17 cellular contexts compared by ENCODE assay signal in the genomic region with DNA sequence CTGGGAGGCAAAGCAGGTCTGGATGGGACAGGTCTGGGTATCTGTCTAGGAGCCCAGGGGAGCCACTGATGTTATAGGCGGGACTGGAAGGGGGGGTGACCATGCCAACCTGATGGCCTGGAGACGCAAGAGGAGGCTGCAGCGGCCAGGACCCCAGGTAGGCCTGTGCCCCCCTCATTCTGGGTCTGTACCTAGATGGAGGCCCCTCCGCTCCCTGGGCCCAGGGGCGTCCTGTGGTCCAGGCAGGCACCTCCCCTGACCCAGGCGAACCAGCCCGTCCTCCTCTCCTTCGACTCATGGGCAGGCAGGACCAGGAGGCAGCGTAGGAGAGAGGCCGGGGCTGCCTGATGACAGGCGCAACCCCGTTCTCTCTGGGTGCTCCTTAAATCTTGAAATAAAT. TPM values are rescaled to one million over a fixed set of nuclear protein-coding genes. Genes with fewer than 3 reads are reported as not detected.
DNase-seq lines count a peak whose midpoint lies in the region; ATAC-seq and TF ChIP-seq lines count a peak whose summit lies in the region.
"Had no signal": no experiment of that assay in that cellular context is flagged by ENCODE, and none has a peak within 500 bp of the region (broad histone marks: within the 10 kb centered on the region; RNA-seq: fewer than 3 reads in every experiment).

No MANE protein-coding gene starts in this region.

- in situ Hi-C loops in gastrocnemius medialis (cut with MboI; ENCODE audit: low sequenced_read_pairs in 4 of 4), result no loop called here

- no peaks in the 10 kb centered on the region for H3K79me2 ChIP-seq in hepatocyte

- no peak for ATAC-seq in T-helper 17 cell
- ATAC-seq in gastrocnemius medialis, result no peak
- no peak for ATAC-seq in activated CD4-positive, CD25-positive, alpha-beta regulatory T cell treated with anti-CD3 and anti-CD28 coated beads, Interleukin-2, amount 50 U/mL, for 24 hours
- no peak for ATAC-seq in GM18505 (IDR thresholded peaks at IDR 0.05; ENCODE audit: unreplicated experiment)
- ATAC-seq: activated T-cell treated with anti-CD3 and anti-CD28 coated beads, Interleukin-2, amount 50 U/mL, for 72 hours; K562 had no signal

- TF ChIP-seq POLR2A in gastrocnemius medialis (IDR thresholded peaks at IDR 0.05), result no peak
- no peak for TF ChIP-seq POLR2A in GM18505 (IDR thresholded peaks at IDR 0.05; ENCODE audit: borderline replicate concordance, extremely low read depth, insufficient read depth, insufficient read length)

- TF ChIP-seq CTCF in hepatocyte (IDR thresholded peaks at IDR 0.05; ENCODE audit: poor library complexity) (no peak), gastrocnemius medialis (IDR thresholded peaks at IDR 0.05 in 4 of 5, conservative IDR thresholded peaks at IDR 0.05 in 1 of 5) (no peak)

- peaks cover 16 to 44% (median 31%) of the 10 kb centered on the region in 4 donors for H3K4me1 Mint-ChIP-seq in CD4-positive, alpha-beta memory T cell
- peaks cover 27% of the 10 kb centered on the region for H3K4me1 Mint-ChIP-seq in T-helper 17 cell

- H3K9me2 ChIP-seq in hepatocyte (replicated peaks; ENCODE audit: insufficient read depth), result no peaks in the 10 kb centered on the region

- no peak overlapping the region for H2AFZ ChIP-seq in hepatocyte

- no peaks in the 10 kb centered on the region for H3K36me3 ChIP-seq in CD4-positive, alpha-beta memory T cell (ENCODE audit: insufficient read depth, low read length)
- no peaks in the 10 kb centered on the region for H3K36me3 ChIP-seq in hepatocyte (replicated peaks; ENCODE audit: insufficient read depth, low read depth)
- H3K36me3 ChIP-seq in gastrocnemius medialis, result no peaks in the 10 kb centered on the region
- H3K36me3 ChIP-seq: adrenal gland, right lobe of liver, suprapubic skin had no signal

- peaks cover 28% of the 10 kb centered on the region for H3K4me1 ChIP-seq in CD4-positive, alpha-beta memory T cell (ENCODE audit: insufficient read depth, low read length)
- peaks cover 18% of the 10 kb centered on the region for H3K4me1 ChIP-seq in hepatocyte (ENCODE audit: insufficient read depth)
- no peaks in the 10 kb centered on the region for H3K4me1 ChIP-seq in gastrocnemius medialis
- H3K4me1 ChIP-seq: right lobe of liver had no signal

- no peaks in the 10 kb centered on the region for H4K20me1 ChIP-seq in hepatocyte (ENCODE audit: insufficient read depth, poor library complexity, severe bottlenecking)

- POLR2A ChIA-PET in CD4-positive, alpha-beta memory T cell (lab: Charles Lee; ENCODE audit: partially characterized antibody), result interaction anchor here (1.7 kb wide), 1 partner anchor 47 kb away, joined by 6 read pairs; the partner anchor contains the start of gene IER5L

- H3K27me3 Mint-ChIP-seq in CD4-positive, alpha-beta memory T cell, result no peaks in the 10 kb centered on the region
- H3K27me3 Mint-ChIP-seq in T-helper 17 cell, result no peaks in the 10 kb centered on the region

- WGBS in hepatocyte (ENCODE audit: low lambda C conversion rate, missing lambda C conversion rate), result 90% methylated on average over 12 of the region's 12 CpGs

- H3K9me3 ChIP-seq in CD4-positive, alpha-beta memory T cell (ENCODE audit: control insufficient read depth in 1 of 2, low read length in 2 of 2), result no peaks in the 10 kb centered on the region
- H3K9me3 ChIP-seq in T-helper 17 cell (ENCODE audit: control insufficient read depth, low read length, poor library complexity, severe bottlenecking), result no peaks in the 10 kb centered on the region
- H3K9me3 ChIP-seq in hepatocyte (ENCODE audit: low read depth), result no peaks in the 10 kb centered on the region
- H3K9me3 ChIP-seq in gastrocnemius medialis, result no peaks in the 10 kb centered on the region
- H3K9me3 ChIP-seq: adrenal gland, right lobe of liver, suprapubic skin had no signal

- intact Hi-C loops in CD4-positive, alpha-beta memory T cell (cut with micrococcal nuclease), result no loop called here
- intact Hi-C loops in gastrocnemius medialis (cut with DNase I; ENCODE audit: low total_unique reads), result no loop called here

- no peak overlapping the region for H3K4me3 Mint-ChIP-seq in CD4-positive, alpha-beta memory T cell
- no peak overlapping the region for H3K4me3 Mint-ChIP-seq in T-helper 17 cell
- H3K4me3 Mint-ChIP-seq: activated T-cell treated with anti-CD3 and anti-CD28 coated beads, Interleukin-2, amount 50 U/mL, for 72 hours had no signal

- CTCF ChIA-PET in CD4-positive, alpha-beta memory T cell (lab: Charles Lee; ENCODE audit: partially characterized antibody), result no interaction called here

- no peak for DNase-seq in CD4-positive, alpha-beta memory T cell
- DNase-seq in T-helper 17 cell, result no peak
- DNase-seq in hepatocyte (ENCODE audit: low spot score), result no peak
- no peak for DNase-seq in gastrocnemius medialis
- no peak for DNase-seq in DMS79 treated with DMSO at 0.1 percent for 48 hours (lab: John Stamatoyannopoulos, UW)
- DNase-seq: activated CD4-positive, alpha-beta T cell treated with anti-CD3 and anti-CD28 coated beads, Interleukin-2, amount 50 U/mL, for 1 hour; activated T-cell treated with anti-CD3 and anti-CD28 coated beads, Interleukin-2, amount 50 U/mL, for 72 hours; adrenal gland; DND-41; NCI-H526; stimulated activated CD4-positive, alpha-beta T cell treated with anti-CD3 and anti-CD28 coated beads, Interleukin-2, amount 100 ng/mL, for 48 hours; T1000 had no signal

- no peak overlapping the region for H3K4me2 ChIP-seq in hepatocyte

- peak overlapping the region in 4 of 7 donors; percentile 29 to 82 (median 58) for H3K27ac Mint-ChIP-seq in CD4-positive, alpha-beta memory T cell
- H3K27ac Mint-ChIP-seq in T-helper 17 cell, result peak overlapping the region; percentile 45
- H3K27ac Mint-ChIP-seq: activated T-cell treated with anti-CD3 and anti-CD28 coated beads, Interleukin-2, amount 50 U/mL, for 72 hours had no signal

- H3K27me3 ChIP-seq in CD4-positive, alpha-beta memory T cell (ENCODE audit: insufficient read depth, low read length), result no peaks in the 10 kb centered on the region
- H3K27me3 ChIP-seq in hepatocyte (no peaks in the 10 kb centered on the region), gastrocnemius medialis (no peaks in the 10 kb centered on the region)
- H3K27me3 ChIP-seq: adrenal gland, right lobe of liver, suprapubic skin had no signal

- no peak overlapping the region for H3K4me3 ChIP-seq in CD4-positive, alpha-beta memory T cell (ENCODE audit: low read length in 2 of 2)
- H3K4me3 ChIP-seq in hepatocyte (no peak overlapping the region), gastrocnemius medialis (no peak overlapping the region)
- H3K4me3 ChIP-seq: adrenal gland, K562, right lobe of liver, suprapubic skin had no signal

- no peak overlapping the region for H3K27ac ChIP-seq in CD4-positive, alpha-beta memory T cell (ENCODE audit: low read depth, low read length)
- H3K27ac ChIP-seq in hepatocyte, result peak overlapping the region; percentile 61
- peak overlapping the region; percentile 18 to 37 (median 32) for H3K27ac ChIP-seq in gastrocnemius medialis
- H3K27ac ChIP-seq: right lobe of liver had no signal

- H3K9me3 Mint-ChIP-seq in CD4-positive, alpha-beta memory T cell, result no peaks in the 10 kb centered on the region
- H3K9me3 Mint-ChIP-seq: activated T-cell treated with anti-CD3 and anti-CD28 coated beads, Interleukin-2, amount 50 U/mL, for 72 hours had no signal

- no peaks in the 10 kb centered on the region for H3K36me3 Mint-ChIP-seq in CD4-positive, alpha-beta memory T cell
- H3K36me3 Mint-ChIP-seq in T-helper 17 cell (ENCODE audit: low read depth), result no peaks in the 10 kb centered on the region

RNA-seq across cellular contexts. Expression of gene IER5L, which starts 46.6 kb away (rescaled TPM):
- total RNA-seq in CD4-positive, alpha-beta memory T cell, result 1 to 10 TPM; 3.1 to 3.6 TPM
- under 1 TPM; 0.07 to 0.08 TPM for polyA plus RNA-seq in CD4-positive, alpha-beta memory T cell
- total RNA-seq in T-helper 17 cell, result 1 to 10 TPM; 2.4 to 3.1 TPM
- 34.5 and 38.0 TPM in 2 replicates for total RNA-seq in hepatocyte
- 39.7 and 46.5 TPM in 2 replicates for polyA plus RNA-seq in hepatocyte
- total RNA-seq in gastrocnemius medialis, result 1 to 10 TPM in 3 of 4 donors, under 1 TPM in 1; 0.92 to 3.4 (median 2.9) TPM
